10 cellular contexts compared by ENCODE assay signal in genomic region chr11:75337195-75337654, GRCh38. TPM values are rescaled to one million over a fixed set of nuclear protein-coding genes. Genes with fewer than 3 reads are reported as not detected.
DNase-seq lines count a peak whose midpoint lies in the region; ATAC-seq and TF ChIP-seq lines count a peak whose summit lies in the region.
"Had no signal": no experiment of that assay in that cellular context is flagged by ENCODE, and none has a peak within 500 bp of the region (broad histone marks: within the 10 kb centered on the region; RNA-seq: fewer than 3 reads in every experiment).

No MANE protein-coding gene starts in this region.

- H3K36me3 Mint-ChIP-seq in activated naive CD4-positive, alpha-beta T cell treated with anti-CD3 and anti-CD28 coated beads, Interleukin-2, amount 50 U/mL, for 24 hours = peaks cover under 1% of the 10 kb centered on the region
- H3K36me3 Mint-ChIP-seq in activated naive CD4-positive, alpha-beta T cell treated with anti-CD3 and anti-CD28 coated beads, Interleukin-2, amount 10 ng/mL, durations not matched to agents 7 days and 5 days = peaks cover under 1% of the 10 kb centered on the region
- peaks cover 3% of the 10 kb centered on the region for H3K36me3 Mint-ChIP-seq in brain
- H3K36me3 Mint-ChIP-seq in activated CD8-positive, alpha-beta memory T cell treated with anti-CD3 and anti-CD28 coated beads, Interleukin-2, amount 10 ng/mL, durations not matched to agents 7 days and 5 days = peaks cover 4% of the 10 kb centered on the region
- H3K36me3 Mint-ChIP-seq: memory B cell had no signal

- H3K27me3 ChIP-seq in layer of hippocampus (ENCODE audit: control insufficient read depth, insufficient read depth, low read length) (no peaks in the 10 kb centered on the region), transverse colon (no peaks in the 10 kb centered on the region)
- H3K27me3 ChIP-seq: SJSA1 had no signal

- WGBS in transverse colon (ENCODE audit: low coverage in 1 of 2), 2 donors = 34 to 45% methylated on average over 3 to 6 of the region's 6 CpGs

- peaks cover 75 to 90% (median 83%) of the 10 kb centered on the region in 4 donors for H3K4me1 ChIP-seq in transverse colon
- H3K4me1 ChIP-seq: SJSA1 had no signal

- DNase-seq in activated naive CD4-positive, alpha-beta T cell treated with anti-CD3 and anti-CD28 coated beads, Interleukin-2, amount 10 ng/mL, durations not matched to agents 7 days and 5 days = no peak
- DNase-seq in transverse colon = no peak
- no peak for DNase-seq in NCI-H128 (lab: John Stamatoyannopoulos, UW; ENCODE audit: unreplicated experiment)
- DNase-seq in activated CD8-positive, alpha-beta memory T cell treated with anti-CD3 and anti-CD28 coated beads, Interleukin-2, amount 10 ng/mL, durations not matched to agents 7 days and 5 days = no peak
- DNase-seq in NCI-H146 (lab: John Stamatoyannopoulos, UW) = no peak

- TF ChIP-seq POLR2A in transverse colon (IDR thresholded peaks at IDR 0.05) = no peak

- peak overlapping the region; percentile 19 for H3K4me3 Mint-ChIP-seq in activated naive CD4-positive, alpha-beta T cell treated with anti-CD3 and anti-CD28 coated beads, Interleukin-2, amount 50 U/mL, for 24 hours
- no peak overlapping the region for H3K4me3 Mint-ChIP-seq in activated naive CD4-positive, alpha-beta T cell treated with anti-CD3 and anti-CD28 coated beads, Interleukin-2, amount 10 ng/mL, durations not matched to agents 7 days and 5 days
- H3K4me3 Mint-ChIP-seq in brain = no peak overlapping the region
- H3K4me3 Mint-ChIP-seq in activated CD8-positive, alpha-beta memory T cell treated with anti-CD3 and anti-CD28 coated beads, Interleukin-2, amount 10 ng/mL, durations not matched to agents 7 days and 5 days = no peak overlapping the region
- H3K4me3 Mint-ChIP-seq: memory B cell had no signal

- CTCF ChIA-PET in activated naive CD4-positive, alpha-beta T cell treated with anti-CD3 and anti-CD28 coated beads, Interleukin-2, amount 10 ng/mL, durations not matched to agents 7 days and 5 days (lab: Charles Lee) = interaction anchor here (0.8 to 7.2 kb wide), 6 partner anchors 8 to 62 kb away, joined by 3 to 57 read pairs (median 4); no protein-coding TSS in a partner anchor
- CTCF ChIA-PET in activated CD8-positive, alpha-beta memory T cell treated with anti-CD3 and anti-CD28 coated beads, Interleukin-2, amount 10 ng/mL, durations not matched to agents 7 days and 5 days (lab: Charles Lee) = interaction anchor here (0.8 to 2.4 kb wide), 2 partner anchors 47 to 195 kb away, joined by 3 to 6 read pairs; no protein-coding TSS in a partner anchor

- no peak for ATAC-seq in activated CD8-positive, alpha-beta memory T cell treated with anti-CD3 and anti-CD28 coated beads, Interleukin-2, amount 10 ng/mL, durations not matched to agents 7 days and 5 days

- no peaks in the 10 kb centered on the region for H3K9me3 ChIP-seq in transverse colon
- H3K9me3 ChIP-seq: SJSA1 had no signal

- H3K27me3 Mint-ChIP-seq in activated naive CD4-positive, alpha-beta T cell treated with anti-CD3 and anti-CD28 coated beads, Interleukin-2, amount 50 U/mL, for 24 hours = no peaks in the 10 kb centered on the region
- no peaks in the 10 kb centered on the region for H3K27me3 Mint-ChIP-seq in activated naive CD4-positive, alpha-beta T cell treated with anti-CD3 and anti-CD28 coated beads, Interleukin-2, amount 10 ng/mL, durations not matched to agents 7 days and 5 days
- peaks cover 4% of the 10 kb centered on the region for H3K27me3 Mint-ChIP-seq in brain
- no peaks in the 10 kb centered on the region for H3K27me3 Mint-ChIP-seq in activated CD8-positive, alpha-beta memory T cell treated with anti-CD3 and anti-CD28 coated beads, Interleukin-2, amount 10 ng/mL, durations not matched to agents 7 days and 5 days
- H3K27me3 Mint-ChIP-seq: memory B cell had no signal

- in situ Hi-C loops in transverse colon (cut with MboI; ENCODE audit: low pct_ligation_motif_present in 1 of 4, low pct_unique_long_range_greater_than_20kb in 1 of 4, low sequenced_read_pairs in 3 of 4) = loop anchor here in 1 of 4 donors (10.0 kb wide), 1 partner anchor 48 kb away; no protein-coding TSS in a partner anchor

- H3K27ac ChIP-seq in layer of hippocampus (ENCODE audit: low read depth, low read length) (peak overlapping the region; percentile 50), transverse colon (peak overlapping the region; percentile 52 to 97 (median 94))
- H3K27ac ChIP-seq: SJSA1 had no signal

- TF ChIP-seq CTCF in brain (conservative IDR thresholded peaks at IDR 0.05) = no peak
- no peak for TF ChIP-seq CTCF in transverse colon (IDR thresholded peaks at IDR 0.05)

- no peak overlapping the region for H3K4me3 ChIP-seq in transverse colon
- H3K4me3 ChIP-seq: SJSA1 had no signal

- intact Hi-C loops in transverse colon (cut with DNase I; ENCODE audit: low total_unique reads) = no loop called here

- TF ChIP-seq EP300 in transverse colon (IDR thresholded peaks at IDR 0.05; ENCODE audit: low read depth) = no peak

- peak overlapping the region; percentile 79 for H3K27ac Mint-ChIP-seq in activated naive CD4-positive, alpha-beta T cell treated with anti-CD3 and anti-CD28 coated beads, Interleukin-2, amount 50 U/mL, for 24 hours
- no peak overlapping the region for H3K27ac Mint-ChIP-seq in activated naive CD4-positive, alpha-beta T cell treated with anti-CD3 and anti-CD28 coated beads, Interleukin-2, amount 10 ng/mL, durations not matched to agents 7 days and 5 days
- H3K27ac Mint-ChIP-seq in brain = peak overlapping the region in 4 of 5 experiments; percentile 41 to 88 (median 81)
- H3K27ac Mint-ChIP-seq in activated CD8-positive, alpha-beta memory T cell treated with anti-CD3 and anti-CD28 coated beads, Interleukin-2, amount 10 ng/mL, durations not matched to agents 7 days and 5 days = no peak overlapping the region
- H3K27ac Mint-ChIP-seq: memory B cell had no signal

- H3K4me1 Mint-ChIP-seq in activated naive CD4-positive, alpha-beta T cell treated with anti-CD3 and anti-CD28 coated beads, Interleukin-2, amount 50 U/mL, for 24 hours = peaks cover 92% of the 10 kb centered on the region
- H3K4me1 Mint-ChIP-seq in activated naive CD4-positive, alpha-beta T cell treated with anti-CD3 and anti-CD28 coated beads, Interleukin-2, amount 10 ng/mL, durations not matched to agents 7 days and 5 days = peaks cover 66% of the 10 kb centered on the region
- H3K4me1 Mint-ChIP-seq in brain = peaks cover 73% of the 10 kb centered on the region
- peaks cover 52% of the 10 kb centered on the region for H3K4me1 Mint-ChIP-seq in activated CD8-positive, alpha-beta memory T cell treated with anti-CD3 and anti-CD28 coated beads, Interleukin-2, amount 10 ng/mL, durations not matched to agents 7 days and 5 days

- no peaks in the 10 kb centered on the region for H3K36me3 ChIP-seq in transverse colon
- H3K36me3 ChIP-seq: SJSA1 had no signal

- H3K9me3 Mint-ChIP-seq in activated naive CD4-positive, alpha-beta T cell treated with anti-CD3 and anti-CD28 coated beads, Interleukin-2, amount 50 U/mL, for 24 hours = no peaks in the 10 kb centered on the region
- H3K9me3 Mint-ChIP-seq in activated naive CD4-positive, alpha-beta T cell treated with anti-CD3 and anti-CD28 coated beads, Interleukin-2, amount 10 ng/mL, durations not matched to agents 7 days and 5 days = no peaks in the 10 kb centered on the region
- no peaks in the 10 kb centered on the region for H3K9me3 Mint-ChIP-seq in brain
- H3K9me3 Mint-ChIP-seq in activated CD8-positive, alpha-beta memory T cell treated with anti-CD3 and anti-CD28 coated beads, Interleukin-2, amount 10 ng/mL, durations not matched to agents 7 days and 5 days (ENCODE audit: low read depth) = no peaks in the 10 kb centered on the region
- H3K9me3 Mint-ChIP-seq: memory B cell had no signal

RNA-seq across cellular contexts. Expression of gene ARRB1, which starts 14.2 kb away (rescaled TPM):
- polyA plus RNA-seq in brain (ENCODE audit: insufficient read depth, low read depth, low replicate concordance) = 24.8 TPM
- 10 to 100 TPM; 55.7 to 88.2 (median 78.0) TPM for total RNA-seq in transverse colon
- total RNA-seq in activated CD8-positive, alpha-beta memory T cell treated with anti-CD3 and anti-CD28 coated beads, Interleukin-2, amount 10 ng/mL, durations not matched to agents 7 days and 5 days = 10 to 100 TPM; 42.6 to 69.3 TPM

Comparison
In these comparisons a context has a peak if more than half of its experiments do, and no peak if none do; other contexts are left out.
1. H3K27ac Mint-ChIP-seq: peak in activated naive CD4-positive, alpha-beta T cell treated with anti-CD3 and anti-CD28 coated beads, Interleukin-2, amount 50 U/mL, for 24 hours (single experiment) and brain (4 of 5); none in activated naive CD4-positive, alpha-beta T cell treated with anti-CD3 and anti-CD28 coated beads, Interleukin-2, amount 10 ng/mL, durations not matched to agents 7 days and 5 days (single experiment) and activated CD8-positive, alpha-beta memory T cell treated with anti-CD3 and anti-CD28 coated beads, Interleukin-2, amount 10 ng/mL, durations not matched to agents 7 days and 5 days (single experiment).